1 cellular context compared by ENCODE assay signal in genomic region chr6:9409126-9409525, GRCh38.
TF ChIP-seq lines count a peak whose summit lies in the region.

No MANE protein-coding gene starts in this region.

TF ChIP-seq in IMR-90, 13 proteins besides CTCF, POLR2A, EP300 and RAD21 (continued from another document):
- TF ChIP-seq ELK1 (IDR thresholded peaks at IDR 0.05; ENCODE audit: borderline replicate concordance, low read depth, low read length) (no peak), BHLHE40 (IDR thresholded peaks at IDR 0.05; ENCODE audit: low read depth, low read length) (no peak), CHD1 (IDR thresholded peaks at IDR 0.05; ENCODE audit: low read depth, low read length) (no peak), MAZ (IDR thresholded peaks at IDR 0.05; ENCODE audit: borderline replicate concordance, low read depth, low read length) (no peak), SMC3 (IDR thresholded peaks at IDR 0.05; ENCODE audit: low read depth, low read length) (no peak), USF2 (IDR thresholded peaks at IDR 0.05; ENCODE audit: low read depth, low read length) (no peak), RCOR1 (IDR thresholded peaks at IDR 0.05; ENCODE audit: insufficient replicate concordance, low read length) (no peak)
